In genomic region chr2:36858551-36859365, GRCh38 we compare ENCODE assay signal across 11 cellular contexts.
DNase-seq lines count a peak whose midpoint lies in the region; ATAC-seq, FAIRE-seq and TF ChIP-seq lines count a peak whose summit lies in the region.
"Had no signal": no experiment of that assay in that cellular context is flagged by ENCODE, and none has a peak within 500 bp of the region (broad histone marks: within the 10 kb centered on the region; RNA-seq: fewer than 3 reads in every experiment).

No MANE protein-coding gene starts in this region.

- H3K4me3 Mint-ChIP-seq in activated naive CD4-positive, alpha-beta T cell treated with anti-CD3 and anti-CD28 coated beads, Interleukin-2, amount 10 ng/mL, durations not matched to agents 7 days and 5 days = no peak overlapping the region
- no peak overlapping the region for H3K4me3 Mint-ChIP-seq in central memory CD8-positive, alpha-beta T cell

- POLR2A ChIA-PET in HEK293T (lab: Yijun Ruan, JAX) = no interaction called here

- peaks cover 52% of the 10 kb centered on the region for H3K36me3 Mint-ChIP-seq in activated naive CD4-positive, alpha-beta T cell treated with anti-CD3 and anti-CD28 coated beads, Interleukin-2, amount 10 ng/mL, durations not matched to agents 7 days and 5 days
- H3K36me3 Mint-ChIP-seq in central memory CD8-positive, alpha-beta T cell (ENCODE audit: insufficient read depth) = peaks cover 20% of the 10 kb centered on the region

- no peak for DNase-seq in activated naive CD4-positive, alpha-beta T cell treated with anti-CD3 and anti-CD28 coated beads, Interleukin-2, amount 10 ng/mL, durations not matched to agents 7 days and 5 days
- DNase-seq in activated naive CD4-positive, alpha-beta T cell treated with anti-CD3 and anti-CD28 coated beads, Interleukin-2, amount 50 U/mL, for 16 hours = no peak
- no peak for DNase-seq in central memory CD8-positive, alpha-beta T cell (ENCODE audit: low spot score in 2 of 2)
- no peak for DNase-seq in medulla oblongata (ENCODE audit: extremely low spot score)
- DNase-seq in HEK293T (ENCODE audit: extremely low spot score) = no peak
- DNase-seq in urothelium cell line (ENCODE audit: low spot score) = no peak
- DNase-seq in hypothalamus (lab: John Stamatoyannopoulos, UW) = no peak
- DNase-seq: activated gamma-delta T cell; effector CD4-positive, alpha-beta T cell; H7 had no signal

- CTCF ChIA-PET in activated naive CD4-positive, alpha-beta T cell treated with anti-CD3 and anti-CD28 coated beads, Interleukin-2, amount 10 ng/mL, durations not matched to agents 7 days and 5 days (lab: Charles Lee) = interaction anchor here (0.7 kb wide), 1 partner anchor 169 kb away, joined by 3 read pairs; no protein-coding TSS in a partner anchor
- CTCF ChIA-PET in HEK293T (lab: Yijun Ruan, JAX) = no interaction called here

- peaks cover 3% of the 10 kb centered on the region for H3K9me3 Mint-ChIP-seq in activated naive CD4-positive, alpha-beta T cell treated with anti-CD3 and anti-CD28 coated beads, Interleukin-2, amount 10 ng/mL, durations not matched to agents 7 days and 5 days
- no peaks in the 10 kb centered on the region for H3K9me3 Mint-ChIP-seq in central memory CD8-positive, alpha-beta T cell

- H3K4me1 Mint-ChIP-seq in activated naive CD4-positive, alpha-beta T cell treated with anti-CD3 and anti-CD28 coated beads, Interleukin-2, amount 10 ng/mL, durations not matched to agents 7 days and 5 days = peaks cover 12% of the 10 kb centered on the region
- peaks cover 12% of the 10 kb centered on the region for H3K4me1 Mint-ChIP-seq in central memory CD8-positive, alpha-beta T cell

- H3K27me3 Mint-ChIP-seq in activated naive CD4-positive, alpha-beta T cell treated with anti-CD3 and anti-CD28 coated beads, Interleukin-2, amount 10 ng/mL, durations not matched to agents 7 days and 5 days = no peaks in the 10 kb centered on the region
- H3K27me3 Mint-ChIP-seq in central memory CD8-positive, alpha-beta T cell = no peaks in the 10 kb centered on the region

- no peak for FAIRE-seq in urothelium cell line (lab: Jason Lieb, UNC)

- peak; percentile 49 for ATAC-seq in HG03095 (IDR thresholded peaks at IDR 0.05; ENCODE audit: unreplicated experiment)
- ATAC-seq in central memory CD8-positive, alpha-beta T cell (replicated peaks; ENCODE audit: extremely low read depth, poor library complexity, severe bottlenecking) = no peak

- peak overlapping the region; percentile 6 for H3K27ac Mint-ChIP-seq in activated naive CD4-positive, alpha-beta T cell treated with anti-CD3 and anti-CD28 coated beads, Interleukin-2, amount 10 ng/mL, durations not matched to agents 7 days and 5 days
- peak overlapping the region; percentile 23 for H3K27ac Mint-ChIP-seq in central memory CD8-positive, alpha-beta T cell (ENCODE audit: low read depth)

TF ChIP-seq in HEK293T, 16 proteins besides CTCF, POLR2A, EP300 and RAD21:
- TF ChIP-seq CTBP1 (IDR thresholded peaks at IDR 0.05; ENCODE audit: borderline replicate concordance) (no peak), SP1 (IDR thresholded peaks at IDR 0.05) (no peak), ZNF384 (IDR thresholded peaks at IDR 0.05) (no peak), ARNT (IDR thresholded peaks at IDR 0.05) (no peak), HDGF (IDR thresholded peaks at IDR 0.05; ENCODE audit: borderline replicate concordance) (no peak)
